Comparison of ENCODE assay signal across 27 cellular contexts in genomic region chr7:29019896-29020295, GRCh38.
DNase-seq lines count a peak whose midpoint lies in the region; ATAC-seq and TF ChIP-seq lines count a peak whose summit lies in the region.
"Had no signal": no experiment of that assay in that cellular context is flagged by ENCODE, and none has a peak within 500 bp of the region (broad histone marks: within the 10 kb centered on the region; RNA-seq: fewer than 3 reads in every experiment).

No MANE protein-coding gene starts in this region.

- ATAC-seq in esophagus mucosa (no peak), GM21367 (IDR thresholded peaks at IDR 0.05; ENCODE audit: unreplicated experiment) (no peak)
- ATAC-seq: activated CD8-positive, alpha-beta memory T cell treated with anti-CD3 and anti-CD28 coated beads, Interleukin-2, amount 10 ng/mL, durations not matched to agents 7 days and 5 days; activated naive CD8-positive, alpha-beta T cell treated with anti-CD3 and anti-CD28 coated beads, Interleukin-2, amount 50 U/mL, for 24 hours; activated T-helper 17 cell treated with anti-CD3 and anti-CD28 coated beads, Interleukin-2, amount 50 U/mL, for 72 hours; foreskin keratinocyte; GM12878; naive thymus-derived CD4-positive, alpha-beta T cell; pancreas; stimulated activated effector memory CD8-positive, alpha-beta T cell treated with anti-CD3 and anti-CD28 coated beads, Interleukin-12 subunit alpha, Interleukin-12 subunit beta, amount 100 ng/mL, for 72 hours had no signal

- no peaks in the 10 kb centered on the region for H3K36me3 ChIP-seq in esophagus muscularis mucosa
- H3K36me3 ChIP-seq: breast epithelium, MG63, pancreas, sigmoid colon had no signal

- H3K27ac ChIP-seq in esophagus muscularis mucosa (replicated peaks in 1 of 4) = no peak overlapping the region
- H3K27ac ChIP-seq: foreskin keratinocyte, pancreas, sigmoid colon had no signal

- TF ChIP-seq EP300 in esophagus muscularis mucosa (IDR thresholded peaks at IDR 0.05) = no peak

- no peak overlapping the region for H3K4me3 ChIP-seq in esophagus muscularis mucosa
- H3K4me3 ChIP-seq: breast epithelium, GM12878, MG63, pancreas, sigmoid colon had no signal

- intact Hi-C loops in esophagus muscularis mucosa (cut with DNase I) = no loop called here

- H3K27me3 ChIP-seq in esophagus muscularis mucosa = no peaks in the 10 kb centered on the region
- H3K27me3 ChIP-seq: breast epithelium, foreskin keratinocyte, MG63, pancreas, sigmoid colon had no signal

- DNase-seq in DMS 273 (lab: John Stamatoyannopoulos, UW; ENCODE audit: unreplicated experiment) (peak; percentile 97), NCI-H460 (ENCODE audit: extremely low read depth, low read depth) (peak; percentile 44), esophagus muscularis mucosa (ENCODE audit: extremely low spot score) (peak; percentile 57), midbrain (lab: John Stamatoyannopoulos, UW) (peak; percentile 11), RPMI8226 (no peak), activated gamma-delta T cell treated with Interleukin-2 at 50 U/mL for 16 hours (no peak)
- DNase-seq: activated CD4-positive, alpha-beta T cell treated with anti-CD3 and anti-CD28 coated beads for 48 hours; activated CD8-positive, alpha-beta memory T cell treated with anti-CD3 and anti-CD28 coated beads, Interleukin-2, amount 10 ng/mL, durations not matched to agents 7 days and 5 days; activated naive CD8-positive, alpha-beta T cell treated with anti-CD3 and anti-CD28 coated beads, Interleukin-2, amount 50 U/mL, for 24 hours; CD4-positive, alpha-beta T cell; dermis blood vessel endothelial cell; DMS53; foreskin keratinocyte; kidney; mammary epithelial cell; MG63; naive thymus-derived CD4-positive, alpha-beta T cell; NCI-H1694 treated with DMSO at 0.1 percent for 48 hours; NCI-H526; pancreas; sigmoid colon had no signal

- peaks cover 0 to 19% (median 14%) of the 10 kb centered on the region in 4 donors for H3K9me3 ChIP-seq in esophagus muscularis mucosa
- H3K9me3 ChIP-seq: pancreas had no signal

- TF ChIP-seq CTCF in esophagus muscularis mucosa (IDR thresholded peaks at IDR 0.05) = no peak

- H3K4me1 ChIP-seq in esophagus muscularis mucosa = no peaks in the 10 kb centered on the region
- H3K4me1 ChIP-seq: breast epithelium, foreskin keratinocyte, pancreas, sigmoid colon had no signal

- TF ChIP-seq POLR2A in esophagus muscularis mucosa (IDR thresholded peaks at IDR 0.05; ENCODE audit: low read depth) = no peak

- WGBS in esophagus muscularis mucosa = 94% methylated on average over 4 of the region's 5 CpGs

Comparison
In these comparisons a context has a peak if more than half of its experiments do, and no peak if none do; other contexts are left out.
1. DNase-seq: peak in DMS 273 (single experiment), NCI-H460 (single experiment), esophagus muscularis mucosa (single experiment) and midbrain (single experiment); none in RPMI8226 (single experiment) and activated gamma-delta T cell treated with Interleukin-2 at 50 U/mL for 16 hours (single experiment).